In the genomic region with DNA sequence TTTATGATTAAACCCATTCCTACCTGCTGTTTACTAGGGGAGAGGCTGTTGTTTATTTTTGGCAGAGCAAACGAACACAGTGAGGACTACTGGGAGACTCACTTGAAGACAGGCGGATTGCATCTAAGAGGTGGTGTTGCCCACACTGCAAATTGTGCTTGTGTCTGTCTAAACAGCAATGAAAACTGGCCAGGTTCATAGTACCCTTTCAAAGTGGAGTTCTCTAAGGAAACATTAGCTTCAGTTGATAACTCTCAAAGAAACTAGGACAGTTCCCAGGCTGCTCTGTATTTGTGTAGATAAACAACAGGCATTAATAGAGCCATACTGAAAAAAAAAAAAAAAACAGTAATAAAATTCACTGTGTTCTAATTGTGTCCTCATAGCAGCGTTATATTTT, we compare ENCODE assay signal across 18 cellular contexts.
DNase-seq lines count a peak whose midpoint lies in the region; ATAC-seq and TF ChIP-seq lines count a peak whose summit lies in the region.
"Had no signal": no experiment of that assay in that cellular context is flagged by ENCODE, and none has a peak within 500 bp of the region (broad histone marks: within the 10 kb centered on the region; RNA-seq: fewer than 3 reads in every experiment).

No MANE protein-coding gene starts in this region.

- intact Hi-C loops in OCI-LY7 (cut with micrococcal nuclease; ENCODE audit: unreplicated experiment): no loop called here

- H3K36me3 ChIP-seq in OCI-LY7 (ENCODE audit: insufficient read depth, low read length): peaks cover 3% of the 10 kb centered on the region; the same call in 1 of the 2 replicates
- H3K36me3 ChIP-seq: BE2C, HAP-1 had no signal

- H3K9me3 ChIP-seq in OCI-LY7 (ENCODE audit: low read length): no peaks in the 10 kb centered on the region
- H3K9me3 ChIP-seq: BE2C, HAP-1 had no signal

- no peaks in the 10 kb centered on the region for H4K20me1 ChIP-seq in OCI-LY7 (ENCODE audit: insufficient read depth, low read length)

- CTCF ChIA-PET in OCI-LY7 (lab: Charles Lee; ENCODE audit: unreplicated experiment): no interaction called here

- DNase-seq in LNCaP clone FGC (ENCODE audit: low read depth): peak; percentile 33
- no peak for DNase-seq in memory B cell (ENCODE audit: low spot score in 2 of 2)
- DNase-seq in stimulated activated naive B cell treated with anti-CD40 and anti-IgM and Interleukin-4, amounts not matched to agents 10 μg/mL and 1 μg/mL and 100 μg/mL, for 72 hours: no peak
- no peak for DNase-seq in dedifferentiated amniotic fluid mesenchymal stem cell (ENCODE audit: extremely low spot score)
- DNase-seq in glutamatergic neuron: no peak
- no peak for DNase-seq in OCI-LY7 (ENCODE audit: low spot score)
- no peak for DNase-seq in activated naive CD8-positive, alpha-beta T cell treated with anti-CD3 and anti-CD28 coated beads, Interleukin-2, amount 50 U/mL, for 24 hours
- DNase-seq: BE2C; CD8-positive, alpha-beta memory T cell; DMS 273 treated with DMSO at 0.1 percent for 48 hours; IMR-90; Kasumi-1; NCI-H1417 treated with DMSO at 0.1 percent for 48 hours; NCI-H2029; NCI-H524; SHP77 treated with DMSO at 0.1 percent for 48 hours had no signal

- POLR2A ChIA-PET in OCI-LY7 (lab: Charles Lee): no interaction called here

- no peaks in the 10 kb centered on the region for H3K79me2 ChIP-seq in OCI-LY7 (ENCODE audit: insufficient read depth, low read depth, low read length)

- no TSS peak for BruUV-seq in OCI-LY7 (replicated peaks; lab: Mats Ljungman, UMichigan)

- H3K4me1 ChIP-seq in OCI-LY7 (ENCODE audit: insufficient read depth, low read length, poor library complexity, severe bottlenecking): no peaks in the 10 kb centered on the region
- H3K4me1 ChIP-seq: HAP-1 had no signal

- H3K9me2 ChIP-seq in OCI-LY7 (ENCODE audit: insufficient read depth, low read length): no peaks in the 10 kb centered on the region

- H3K27ac ChIP-seq in angular gyrus (ENCODE audit: low read depth, low read length): peak overlapping the region; percentile 31
- H3K27ac ChIP-seq in OCI-LY7 (ENCODE audit: low read depth, low read length, poor library complexity, severe bottlenecking): no peak overlapping the region

- H3K4me2 ChIP-seq in OCI-LY7 (ENCODE audit: low read length): no peak overlapping the region

- H3K4me3 Mint-ChIP-seq in memory B cell (no peak overlapping the region), glutamatergic neuron (ENCODE audit: unreplicated experiment) (no peak overlapping the region)
- H3K4me3 Mint-ChIP-seq in stimulated activated naive B cell treated with anti-CD40 and anti-IgM and Interleukin-4, amounts not matched to agents 10 μg/mL and 1 μg/mL and 100 μg/mL, for 72 hours: no peak overlapping the region
- no peak overlapping the region for H3K4me3 Mint-ChIP-seq in activated naive CD8-positive, alpha-beta T cell treated with anti-CD3 and anti-CD28 coated beads, Interleukin-2, amount 50 U/mL, for 24 hours
- H3K4me3 Mint-ChIP-seq: CD8-positive, alpha-beta memory T cell had no signal

- ATAC-seq in memory B cell (ENCODE audit: low read depth): no peak
- ATAC-seq in stimulated activated naive B cell treated with anti-CD40 and anti-IgM and Interleukin-4, amounts not matched to agents 10 μg/mL and 1 μg/mL and 100 μg/mL, for 72 hours (replicated peaks): no peak
- no peak for ATAC-seq in activated naive CD8-positive, alpha-beta T cell treated with anti-CD3 and anti-CD28 coated beads, Interleukin-2, amount 50 U/mL, for 24 hours

- H3K36me3 Mint-ChIP-seq in memory B cell (peaks cover 23% of the 10 kb centered on the region), glutamatergic neuron (ENCODE audit: unreplicated experiment) (peaks cover 10% of the 10 kb centered on the region)
- peaks cover 52 to 62% of the 10 kb centered on the region in 2 donors for H3K36me3 Mint-ChIP-seq in stimulated activated naive B cell treated with anti-CD40 and anti-IgM and Interleukin-4, amounts not matched to agents 10 μg/mL and 1 μg/mL and 100 μg/mL, for 72 hours
- H3K36me3 Mint-ChIP-seq in activated naive CD8-positive, alpha-beta T cell treated with anti-CD3 and anti-CD28 coated beads, Interleukin-2, amount 50 U/mL, for 24 hours (ENCODE audit: low read depth): peaks cover 30% of the 10 kb centered on the region

- H3K4me1 Mint-ChIP-seq in memory B cell (peaks cover 19% of the 10 kb centered on the region), glutamatergic neuron (ENCODE audit: low read depth, unreplicated experiment) (no peaks in the 10 kb centered on the region)
- peaks cover 21 to 48% of the 10 kb centered on the region in 2 donors for H3K4me1 Mint-ChIP-seq in stimulated activated naive B cell treated with anti-CD40 and anti-IgM and Interleukin-4, amounts not matched to agents 10 μg/mL and 1 μg/mL and 100 μg/mL, for 72 hours
- peaks cover 3% of the 10 kb centered on the region for H3K4me1 Mint-ChIP-seq in activated naive CD8-positive, alpha-beta T cell treated with anti-CD3 and anti-CD28 coated beads, Interleukin-2, amount 50 U/mL, for 24 hours

- H2AFZ ChIP-seq in OCI-LY7 (ENCODE audit: low read length): no peak overlapping the region

- H3K27me3 Mint-ChIP-seq in memory B cell: no peaks in the 10 kb centered on the region
- H3K27me3 Mint-ChIP-seq in stimulated activated naive B cell treated with anti-CD40 and anti-IgM and Interleukin-4, amounts not matched to agents 10 μg/mL and 1 μg/mL and 100 μg/mL, for 72 hours: no peaks in the 10 kb centered on the region
- no peaks in the 10 kb centered on the region for H3K27me3 Mint-ChIP-seq in glutamatergic neuron (ENCODE audit: unreplicated experiment)
- no peaks in the 10 kb centered on the region for H3K27me3 Mint-ChIP-seq in activated naive CD8-positive, alpha-beta T cell treated with anti-CD3 and anti-CD28 coated beads, Interleukin-2, amount 50 U/mL, for 24 hours
- H3K27me3 Mint-ChIP-seq: CD8-positive, alpha-beta memory T cell had no signal

- H3K9me3 Mint-ChIP-seq in memory B cell (peaks cover 3% of the 10 kb centered on the region), glutamatergic neuron (ENCODE audit: unreplicated experiment) (peaks cover 6% of the 10 kb centered on the region)
- H3K9me3 Mint-ChIP-seq in stimulated activated naive B cell treated with anti-CD40 and anti-IgM and Interleukin-4, amounts not matched to agents 10 μg/mL and 1 μg/mL and 100 μg/mL, for 72 hours: peaks cover 5 to 7% of the 10 kb centered on the region in 2 donors
- peaks cover 9% of the 10 kb centered on the region for H3K9me3 Mint-ChIP-seq in activated naive CD8-positive, alpha-beta T cell treated with anti-CD3 and anti-CD28 coated beads, Interleukin-2, amount 50 U/mL, for 24 hours

- TF ChIP-seq CTCF in LNCaP clone FGC (IDR thresholded peaks at IDR 0.05; ENCODE audit: control insufficient read depth, extremely low read depth, insufficient read depth) (no peak), glutamatergic neuron (IDR thresholded peaks at IDR 0.05; ENCODE audit: partially characterized antibody, unreplicated experiment) (no peak), OCI-LY7 (conservative IDR thresholded peaks at IDR 0.05; ENCODE audit: low read length) (no peak)

- peak overlapping the region; percentile 69 for H3K27ac Mint-ChIP-seq in memory B cell
- peak overlapping the region; percentile 42 for H3K27ac Mint-ChIP-seq in stimulated activated naive B cell treated with anti-CD40 and anti-IgM and Interleukin-4, amounts not matched to agents 10 μg/mL and 1 μg/mL and 100 μg/mL, for 72 hours
- no peak overlapping the region for H3K27ac Mint-ChIP-seq in glutamatergic neuron (ENCODE audit: unreplicated experiment)
- no peak overlapping the region for H3K27ac Mint-ChIP-seq in activated naive CD8-positive, alpha-beta T cell treated with anti-CD3 and anti-CD28 coated beads, Interleukin-2, amount 50 U/mL, for 24 hours

- H3K4me3 ChIP-seq in LNCaP clone FGC (ENCODE audit: low read depth, low read length) (no peak overlapping the region), OCI-LY7 (ENCODE audit: low read depth, low read length, poor library complexity, severe bottlenecking) (no peak overlapping the region)
- H3K4me3 ChIP-seq: HAP-1 had no signal

Comparison
In these comparisons a context has a peak if more than half of its experiments do, and no peak if none do; other contexts are left out.
1. H3K27ac Mint-ChIP-seq: peak in memory B cell (single experiment) and stimulated activated naive B cell treated with anti-CD40 and anti-IgM and Interleukin-4, amounts not matched to agents 10 μg/mL and 1 μg/mL and 100 μg/mL, for 72 hours (single experiment); none in glutamatergic neuron (single experiment) and activated naive CD8-positive, alpha-beta T cell treated with anti-CD3 and anti-CD28 coated beads, Interleukin-2, amount 50 U/mL, for 24 hours (single experiment).